Comparison of ENCODE assay signal across 29 cellular contexts in genomic region chr3:169563775-169564059, GRCh38.
DNase-seq lines count a peak whose midpoint lies in the region; ATAC-seq and TF ChIP-seq lines count a peak whose summit lies in the region.
"Had no signal": no experiment of that assay in that cellular context is flagged by ENCODE, and none has a peak within 500 bp of the region (broad histone marks: within the 10 kb centered on the region; RNA-seq: fewer than 3 reads in every experiment).

No MANE protein-coding gene starts in this region.

- no peak for TF ChIP-seq CTCF in CD8-positive, alpha-beta T cell (IDR thresholded peaks at IDR 0.05)

- H3K9me3 ChIP-seq in CD8-positive, alpha-beta T cell (ENCODE audit: low read length) = no peaks in the 10 kb centered on the region
- H3K9me3 ChIP-seq: mucosa of descending colon, transverse colon had no signal

- no peak for DNase-seq in activated T-cell treated with anti-CD3 and anti-CD28 coated beads, Interleukin-2, amount 50 U/mL, for 72 hours
- DNase-seq in activated T-cell treated with anti-CD3 and anti-CD28 coated beads, Interleukin-2, amount 50 U/mL, for 4 hours = no peak
- no peak for DNase-seq in CD8-positive, alpha-beta T cell
- DNase-seq in SHP77 (lab: John Stamatoyannopoulos, UW) (no peak), occipital lobe (lab: John Stamatoyannopoulos, UW) (no peak)
- no peak for DNase-seq in activated effector memory CD4-positive, alpha-beta T cell treated with anti-CD3 and anti-CD28 coated beads, Interleukin-2, amount 50 U/mL, for 16 hours
- DNase-seq: activated naive CD4-positive, alpha-beta T cell; activated naive CD8-positive, alpha-beta T cell treated with anti-CD3 and anti-CD28 coated beads, Interleukin-2, amount 50 U/mL, for 24 hours; activated T-cell treated with anti-CD3 and anti-CD28 coated beads, Interleukin-2, amount 50 U/mL, for 1 hour; DND-41; GF-D8; hypothalamus; immature natural killer cell; left colon; natural killer cell; NCI-H1694; NCI-H446 treated with DMSO at 0.1 percent for 48 hours; NCI-H82; stimulated activated CD4-positive, alpha-beta T cell treated with anti-CD3 and anti-CD28 coated beads, Interleukin-4, amount 100 ng/mL, for 4 hours; T-cell; transverse colon; WERI-Rb-1 had no signal

- H3K27ac Mint-ChIP-seq in activated T-cell treated with anti-CD3 and anti-CD28 coated beads, Interleukin-2, amount 50 U/mL, for 72 hours = no peak overlapping the region
- H3K27ac Mint-ChIP-seq in CD8-positive, alpha-beta T cell = no peak overlapping the region
- H3K27ac Mint-ChIP-seq: activated naive CD8-positive, alpha-beta T cell treated with anti-CD3 and anti-CD28 coated beads, Interleukin-2, amount 50 U/mL, for 24 hours; CD14-positive monocyte; GM23338; IgD-negative memory B cell; immature natural killer cell; natural killer cell; T-cell had no signal

- no peaks in the 10 kb centered on the region for H3K4me1 ChIP-seq in CD8-positive, alpha-beta T cell (ENCODE audit: insufficient read depth, low read length)
- H3K4me1 ChIP-seq: transverse colon had no signal

- no peaks in the 10 kb centered on the region for H3K9me3 Mint-ChIP-seq in activated T-cell treated with anti-CD3 and anti-CD28 coated beads, Interleukin-2, amount 50 U/mL, for 72 hours
- H3K9me3 Mint-ChIP-seq in activated T-cell treated with anti-CD3 and anti-CD28 coated beads, Interleukin-2, amount 50 U/mL, for 4 hours = no peaks in the 10 kb centered on the region
- H3K9me3 Mint-ChIP-seq in CD8-positive, alpha-beta T cell = no peaks in the 10 kb centered on the region
- H3K9me3 Mint-ChIP-seq: activated naive CD8-positive, alpha-beta T cell treated with anti-CD3 and anti-CD28 coated beads, Interleukin-2, amount 50 U/mL, for 24 hours; natural killer cell; T-cell had no signal

- CTCF ChIA-PET in CD8-positive, alpha-beta T cell (lab: Charles Lee) = no interaction called here

- H3K27ac ChIP-seq in CD8-positive, alpha-beta T cell (ENCODE audit: low read depth, low read length) = no peak overlapping the region
- H3K27ac ChIP-seq: cardiac muscle cell, transverse colon, WERI-Rb-1 had no signal

- POLR2A ChIA-PET in CD8-positive, alpha-beta T cell (lab: Charles Lee) = no interaction called here

- peaks cover 10% of the 10 kb centered on the region for H3K4me1 Mint-ChIP-seq in activated T-cell treated with anti-CD3 and anti-CD28 coated beads, Interleukin-2, amount 50 U/mL, for 72 hours (ENCODE audit: low read depth)
- H3K4me1 Mint-ChIP-seq in activated T-cell treated with anti-CD3 and anti-CD28 coated beads, Interleukin-2, amount 50 U/mL, for 4 hours (ENCODE audit: low read depth) = no peaks in the 10 kb centered on the region
- no peaks in the 10 kb centered on the region for H3K4me1 Mint-ChIP-seq in CD8-positive, alpha-beta T cell (ENCODE audit: low read depth)
- H3K4me1 Mint-ChIP-seq: activated naive CD8-positive, alpha-beta T cell treated with anti-CD3 and anti-CD28 coated beads, Interleukin-2, amount 50 U/mL, for 24 hours; CD14-positive monocyte; IgD-negative memory B cell; immature natural killer cell; natural killer cell; T-cell had no signal

- H3K4me3 ChIP-seq in CD8-positive, alpha-beta T cell (ENCODE audit: low read depth, low read length) = no peak overlapping the region
- H3K4me3 ChIP-seq: cardiac muscle cell, GM23338, mucosa of descending colon, transverse colon had no signal

- no peak overlapping the region for H3K4me3 Mint-ChIP-seq in activated T-cell treated with anti-CD3 and anti-CD28 coated beads, Interleukin-2, amount 50 U/mL, for 72 hours
- H3K4me3 Mint-ChIP-seq in activated T-cell treated with anti-CD3 and anti-CD28 coated beads, Interleukin-2, amount 50 U/mL, for 4 hours = no peak overlapping the region
- no peak overlapping the region for H3K4me3 Mint-ChIP-seq in CD8-positive, alpha-beta T cell
- H3K4me3 Mint-ChIP-seq: activated naive CD8-positive, alpha-beta T cell treated with anti-CD3 and anti-CD28 coated beads, Interleukin-2, amount 50 U/mL, for 24 hours; CD14-positive monocyte; GM23338; immature natural killer cell; natural killer cell; T-cell had no signal

- no peaks in the 10 kb centered on the region for H3K27me3 Mint-ChIP-seq in activated T-cell treated with anti-CD3 and anti-CD28 coated beads, Interleukin-2, amount 50 U/mL, for 72 hours (ENCODE audit: low read depth)
- no peaks in the 10 kb centered on the region for H3K27me3 Mint-ChIP-seq in activated T-cell treated with anti-CD3 and anti-CD28 coated beads, Interleukin-2, amount 50 U/mL, for 4 hours (ENCODE audit: low read depth)
- peaks cover 4% of the 10 kb centered on the region for H3K27me3 Mint-ChIP-seq in CD8-positive, alpha-beta T cell (ENCODE audit: low read depth)

- H3K36me3 Mint-ChIP-seq in activated T-cell treated with anti-CD3 and anti-CD28 coated beads, Interleukin-2, amount 50 U/mL, for 72 hours (ENCODE audit: insufficient read depth in 2 of 2) = no peaks in the 10 kb centered on the region
- H3K36me3 Mint-ChIP-seq in activated T-cell treated with anti-CD3 and anti-CD28 coated beads, Interleukin-2, amount 50 U/mL, for 4 hours (ENCODE audit: insufficient read depth) = no peaks in the 10 kb centered on the region
- no peaks in the 10 kb centered on the region for H3K36me3 Mint-ChIP-seq in CD8-positive, alpha-beta T cell
- H3K36me3 Mint-ChIP-seq: CD14-positive monocyte, immature natural killer cell, natural killer cell, T-cell had no signal

- peak; percentile 60 to 88 for ATAC-seq in activated T-cell treated with anti-CD3 and anti-CD28 coated beads, Interleukin-2, amount 50 U/mL, for 72 hours (replicated peaks in 1 of 2)
- ATAC-seq in activated T-cell treated with anti-CD3 and anti-CD28 coated beads, Interleukin-2, amount 50 U/mL, for 4 hours = no peak
- ATAC-seq in HG02870 (IDR thresholded peaks at IDR 0.05; ENCODE audit: unreplicated experiment) = peak; percentile 63
- peak; percentile 88 for ATAC-seq in HG03565 (IDR thresholded peaks at IDR 0.05; ENCODE audit: unreplicated experiment)
- no peak for ATAC-seq in CD8-positive, alpha-beta T cell
- ATAC-seq: activated naive CD8-positive, alpha-beta T cell treated with anti-CD3 and anti-CD28 coated beads, Interleukin-2, amount 50 U/mL, for 24 hours; natural killer cell; T-cell had no signal

- H3K27me3 ChIP-seq in CD8-positive, alpha-beta T cell (ENCODE audit: insufficient read depth, low read length) = no peaks in the 10 kb centered on the region
- H3K27me3 ChIP-seq: cardiac muscle cell, transverse colon had no signal

- H3K36me3 ChIP-seq in CD8-positive, alpha-beta T cell (ENCODE audit: insufficient read depth, low read length) = no peaks in the 10 kb centered on the region
- H3K36me3 ChIP-seq: cardiac muscle cell, transverse colon, WERI-Rb-1 had no signal

- intact Hi-C loops in CD8-positive, alpha-beta T cell (cut with DNase I, micrococcal nuclease) = no loop called here

Comparison
In these comparisons a context has a peak if more than half of its experiments do, and no peak if none do; other contexts are left out.
1. ATAC-seq: peak in activated T-cell treated with anti-CD3 and anti-CD28 coated beads, Interleukin-2, amount 50 U/mL, for 72 hours (2 of 2), HG02870 (single experiment) and HG03565 (single experiment); none in activated T-cell treated with anti-CD3 and anti-CD28 coated beads, Interleukin-2, amount 50 U/mL, for 4 hours (0 of 2) and CD8-positive, alpha-beta T cell (single experiment).